In genomic region chr12:51951199-51951842, GRCh38 we compare ENCODE assay signal across 8 cellular contexts. TPM values are rescaled to one million over a fixed set of nuclear protein-coding genes. Genes with fewer than 3 reads are reported as not detected.
A peak's percentile ranks its signal among the peaks of the same experiment; 100 is the strongest.
DNase-seq lines count a peak whose midpoint lies in the region; ATAC-seq and TF ChIP-seq lines count a peak whose summit lies in the region.

Gene ACVR1B, plus strand, starts transcription at chr12:51951699. Its CDS starts 45 bp downstream, at chr12:51951744.

- no peaks in the 10 kb centered on the region for H3K9me3 ChIP-seq in mammary epithelial cell (replicated peaks; ENCODE audit: insufficient read depth, low read length)

- H3K79me2 ChIP-seq in mammary epithelial cell (ENCODE audit: insufficient read depth, low read length): peaks cover 47% of the 10 kb centered on the region

- H2AFZ ChIP-seq in mammary epithelial cell (ENCODE audit: low read depth, low read length): peak within 1 kb of the TSS; percentile 98

- H3K9ac ChIP-seq in mammary epithelial cell (ENCODE audit: insufficient read depth, low read length): peak within 1 kb of the TSS; percentile 86

- ATAC-seq in GM18511 (IDR thresholded peaks at IDR 0.05; ENCODE audit: unreplicated experiment) (peak; percentile 92), HG03103 (IDR thresholded peaks at IDR 0.05; ENCODE audit: low read depth, unreplicated experiment) (peak; percentile 63), GM19328 (IDR thresholded peaks at IDR 0.05; ENCODE audit: unreplicated experiment) (no peak)

- peaks cover 31% of the 10 kb centered on the region for H3K4me1 ChIP-seq in mammary epithelial cell (ENCODE audit: insufficient read depth, low read length)

- no TSS peak for BruUV-seq in mammary epithelial cell (replicated peaks; lab: Mats Ljungman, UMichigan)

- dilution Hi-C loops in mammary epithelial cell (cut with HindIII; ENCODE audit: low sequenced_read_pairs): no loop called here

- H4K20me1 ChIP-seq in mammary epithelial cell (ENCODE audit: insufficient read depth, low read length): no peaks in the 10 kb centered on the region

- DNase-seq in NCI-H2227 (lab: John Stamatoyannopoulos, UW; ENCODE audit: unreplicated experiment) (peak; percentile 92), mammary epithelial cell (peak; percentile 83), iPS-NIHi7 (ENCODE audit: extremely low spot score) (peak; percentile 91)

- peak within 1 kb of the TSS; percentile 93 for H3K4me3 ChIP-seq in WI38 (ENCODE audit: low read depth, low read length)
- H3K4me3 ChIP-seq in mammary epithelial cell (replicated peaks in 1 of 3; ENCODE audit: insufficient read depth in 1 of 3, low read depth in 2 of 3, low read length in 3 of 3): peak within 1 kb of the TSS; percentile 81 to 92 (median 84)
- peak within 1 kb of the TSS; percentile 74 to 98 (median 82) for H3K4me3 ChIP-seq in skin epidermis

- 0% methylated on average over 9 of the region's 86 CpGs for WGBS in mammary epithelial cell (ENCODE audit: low coverage, missing lambda C conversion rate)

- intact Hi-C loops in mammary epithelial cell (cut with micrococcal nuclease): loop anchor here (1.0 kb wide), 1 partner anchor 29 kb away; no protein-coding TSS in a partner anchor

- CTCF ChIA-PET in mammary epithelial cell (lab: Charles Lee; ENCODE audit: low non-redundant PET): no interaction called here

- no peaks in the 10 kb centered on the region for H3K36me3 ChIP-seq in mammary epithelial cell (ENCODE audit: insufficient read depth, low read length)

- in situ Hi-C loops in mammary epithelial cell (cut with MboI; ENCODE audit: low sequenced_read_pairs in 2 of 2): no loop called here

- H3K27me3 ChIP-seq in mammary epithelial cell (ENCODE audit: insufficient read depth, low read length): no peaks in the 10 kb centered on the region

- H3K27ac ChIP-seq in mammary epithelial cell (ENCODE audit: insufficient read depth, low read depth, low read length) (peak within 1 kb of the TSS; percentile 68), skin epidermis (peak within 1 kb of the TSS; percentile 82 to 100 (median 97))

- H3K4me2 ChIP-seq in mammary epithelial cell (ENCODE audit: insufficient read depth, low read depth, low read length): peak within 1 kb of the TSS; percentile 99

- no peak for TF ChIP-seq CTCF in WI38 (IDR thresholded peaks at IDR 0.05; ENCODE audit: low read depth, low read length)
- no peak for TF ChIP-seq CTCF in mammary epithelial cell (conservative IDR thresholded peaks at IDR 0.05 in 1 of 2, IDR thresholded peaks at IDR 0.05 in 1 of 2; ENCODE audit: extremely low read depth in 1 of 2, insufficient read depth in 1 of 2, low read depth in 1 of 2, low read length in 2 of 2)

RNA-seq across cellular contexts. Expression of gene ACVR1B, which starts in this region (rescaled TPM):
- 10 to 100 TPM; 13.7 to 19.6 TPM for total RNA-seq in mammary epithelial cell
- 10.8 TPM for polyA plus RNA-seq in mammary epithelial cell
- polyA minus RNA-seq in mammary epithelial cell: 13.8 TPM
